Comparison of ENCODE assay signal across 8 cellular contexts in genomic region chr17:7262192-7263070, GRCh38. TPM values are rescaled to one million over a fixed set of nuclear protein-coding genes. Genes with fewer than 3 reads are reported as not detected.
DNase-seq lines count a peak whose midpoint lies in the region; ATAC-seq and TF ChIP-seq lines count a peak whose summit lies in the region.

CLDN7 (minus strand) TSS chr17:7262478; CDS start chr17:7262043, 435 bp downstream.

- H3K9ac ChIP-seq in BLaER1 (0 out of 2 replicates have a peak within 1 kb of the TSS, but pooled peaks have one; percentile 34), MM.1S (ENCODE audit: low read length) (no peak within 1 kb of the TSS)

- intact Hi-C loops in lower lobe of right lung (cut with DNase I) = no loop called here

- no peak for TF ChIP-seq CTCF in MM.1S (IDR thresholded peaks at IDR 0.05; ENCODE audit: low read length)
- TF ChIP-seq CTCF in brain (conservative IDR thresholded peaks at IDR 0.05) = no peak
- TF ChIP-seq CTCF in lower lobe of right lung (IDR thresholded peaks at IDR 0.05) = no peak

- H3K9me3 ChIP-seq in BLaER1 = no peaks in the 10 kb centered on the region
- no peaks in the 10 kb centered on the region for H3K9me3 ChIP-seq in MM.1S (replicated peaks; ENCODE audit: insufficient read depth, low read length)
- no peaks in the 10 kb centered on the region for H3K9me3 ChIP-seq in lower lobe of right lung

- H2AFZ ChIP-seq in MM.1S (ENCODE audit: low read length) = peak within 1 kb of the TSS; percentile 61

- peak; percentile 83 to 90 for ATAC-seq in lower lobe of right lung

- H4K20me1 ChIP-seq in BLaER1 (peaks cover 52% of the 10 kb centered on the region), MM.1S (ENCODE audit: insufficient read depth, low read length) (no peaks in the 10 kb centered on the region)

- peaks cover 31% of the 10 kb centered on the region for H3K36me3 ChIP-seq in BLaER1
- no peaks in the 10 kb centered on the region for H3K36me3 ChIP-seq in MM.1S (replicated peaks; ENCODE audit: insufficient read depth, low read length)
- peaks cover 18% of the 10 kb centered on the region for H3K36me3 ChIP-seq in lower lobe of right lung
- H3K36me3 ChIP-seq in urinary bladder (ENCODE audit: insufficient read depth) = no peaks in the 10 kb centered on the region

- H3K27ac ChIP-seq in BLaER1 (no peak within 1 kb of the TSS), MM.1S (ENCODE audit: low read length) (no peak within 1 kb of the TSS), lower lobe of right lung (peak within 1 kb of the TSS; percentile 88), urinary bladder (ENCODE audit: low read depth) (peak within 1 kb of the TSS; percentile 72)

- no peaks in the 10 kb centered on the region for H3K9me2 ChIP-seq in MM.1S (replicated peaks; ENCODE audit: insufficient read depth, low read length)

- H3K4me3 Mint-ChIP-seq in brain = peak within 1 kb of the TSS; percentile 57 to 85 (median 62)

- H3K27me3 ChIP-seq in BLaER1 (peaks cover 65% of the 10 kb centered on the region), MM.1S (replicated peaks; ENCODE audit: insufficient read depth, low read length) (peaks cover 62% of the 10 kb centered on the region), lower lobe of right lung (ENCODE audit: low read depth) (peaks cover 21% of the 10 kb centered on the region)

- 4% methylated on average over 71 of the region's 71 CpGs for WGBS in urinary bladder

- H3K4me1 ChIP-seq in BLaER1 = peaks cover 29% of the 10 kb centered on the region
- peaks cover 4% of the 10 kb centered on the region; the same call in 1 of the 2 replicates for H3K4me1 ChIP-seq in MM.1S (ENCODE audit: low read length)
- peaks cover 52% of the 10 kb centered on the region for H3K4me1 ChIP-seq in lower lobe of right lung
- no peaks in the 10 kb centered on the region for H3K4me1 ChIP-seq in urinary bladder (ENCODE audit: insufficient read depth)

- peaks cover 23% of the 10 kb centered on the region for H3K36me3 Mint-ChIP-seq in brain

- DNase-seq in MM.1S = no peak
- peak; percentile 92 for DNase-seq in lower lobe of right lung
- DNase-seq in cerebellum (ENCODE audit: low spot score) = no peak
- no peak for DNase-seq in stimulated activated CD4-positive, alpha-beta T cell treated with anti-CD3 and anti-CD28 coated beads, Interleukin-4, amount 100 ng/mL, for 24 hours
- no peak for DNase-seq in foreskin melanocyte

- peaks cover 91% of the 10 kb centered on the region for H3K27me3 Mint-ChIP-seq in brain

- H3K4me2 ChIP-seq in BLaER1 (peak within 1 kb of the TSS; percentile 76), MM.1S (ENCODE audit: low read depth, low read length) (peak within 1 kb of the TSS; percentile 86)

- H3K4me3 ChIP-seq in BLaER1 = peak within 1 kb of the TSS; percentile 57
- peak within 1 kb of the TSS; percentile 42 for H3K4me3 ChIP-seq in MM.1S (ENCODE audit: low read length)
- H3K4me3 ChIP-seq in lower lobe of right lung = peak within 1 kb of the TSS; percentile 67
- peak within 1 kb of the TSS; percentile 48 for H3K4me3 ChIP-seq in urinary bladder (ENCODE audit: low read depth, low read length)

- H3K79me2 ChIP-seq in MM.1S (ENCODE audit: low read length) = no peaks in the 10 kb centered on the region

- no peaks in the 10 kb centered on the region for H3K9me3 Mint-ChIP-seq in brain

- H3K4me1 Mint-ChIP-seq in brain = peaks cover 16% of the 10 kb centered on the region

- H3F3A ChIP-seq in MM.1S (ENCODE audit: insufficient read depth, low read length) = no peaks in the 10 kb centered on the region

- H3K27ac Mint-ChIP-seq in brain = peak within 1 kb of the TSS in 2 of 5 experiments; percentile 70 to 76

RNA-seq across cellular contexts. Expression of gene CLDN7, which starts in this region (rescaled TPM):
- polyA plus RNA-seq in brain (ENCODE audit: insufficient read depth, low read depth, low replicate concordance) (113 TPM), urinary bladder (34.4 TPM)
- total RNA-seq in lower lobe of right lung (98.7 TPM), urinary bladder (24.2 TPM), cerebellum (0.54 TPM)

Comparison
In these comparisons a context has a peak if more than half of its experiments do, and no peak if none do; other contexts are left out.
1. RNA of gene CLDN7 (total RNA-seq): 98.7 TPM in lower lobe of right lung (single experiment) and 24.2 TPM in urinary bladder (single experiment); 0.54 TPM in cerebellum (single experiment); every median in the first group is over 10 times any median in the second.
2. H3K27ac ChIP-seq: peak in lower lobe of right lung (single experiment) and urinary bladder (single experiment); none in BLaER1 (single experiment) and MM.1S (single experiment).
3. Peak in every context shown above with its lines, with median percentiles within 50 percentile points of each other: H3K4me3 ChIP-seq.